14 cellular contexts compared by ENCODE assay signal in genomic region chr2:226211439-226211838, GRCh38.
DNase-seq lines count a peak whose midpoint lies in the region; ATAC-seq and TF ChIP-seq lines count a peak whose summit lies in the region.
"Had no signal": no experiment of that assay in that cellular context is flagged by ENCODE, and none has a peak within 500 bp of the region (broad histone marks: within the 10 kb centered on the region; RNA-seq: fewer than 3 reads in every experiment).

No MANE protein-coding gene starts in this region.

- no peak overlapping the region for H3K4me3 ChIP-seq in GM23248
- H3K4me3 ChIP-seq: HAP-1, sigmoid colon, thoracic aorta had no signal

- WGBS in GM23248 (ENCODE audit: low coverage in 1 of 2, low lambda C conversion rate in 2 of 2, missing lambda C conversion rate in 2 of 2), 2 experiments: 11 to 15% methylated on average over 1 of the region's 1 CpG

- peak; percentile 9; the same call in 1 of the 3 replicates for ATAC-seq in SK-N-SH treated with all-trans-retinoic acid at 6 μM for 48 hours
- ATAC-seq in naive thymus-derived CD8-positive, alpha-beta T cell: no peak
- ATAC-seq: activated CD4-positive, CD25-positive, alpha-beta regulatory T cell treated with anti-CD3 and anti-CD28 coated beads, Interleukin-2, amount 50 U/mL, for 24 hours; activated T-cell treated with anti-CD3 and anti-CD28 coated beads, Interleukin-2, amount 50 U/mL, for 4 hours had no signal

- intact Hi-C loops in cardiac septum (cut with DNase I): no loop called here

- peaks cover 4% of the 10 kb centered on the region for H3F3A ChIP-seq in GM23248 (ENCODE audit: insufficient read depth)

- no peaks in the 10 kb centered on the region for H3K36me3 ChIP-seq in GM23248 (ENCODE audit: low read depth)
- H3K36me3 ChIP-seq: HAP-1, sigmoid colon, thoracic aorta had no signal

- H3K4me1 Mint-ChIP-seq in naive thymus-derived CD8-positive, alpha-beta T cell: no peaks in the 10 kb centered on the region

- H3K27ac ChIP-seq in GM23248: no peak overlapping the region
- H3K27ac ChIP-seq: thoracic aorta had no signal

- peaks cover 0 to 9% (median 5%) of the 10 kb centered on the region in 5 donors for H3K27me3 Mint-ChIP-seq in naive thymus-derived CD8-positive, alpha-beta T cell

- no peaks in the 10 kb centered on the region for H3K36me3 Mint-ChIP-seq in naive thymus-derived CD8-positive, alpha-beta T cell

- H3K9ac ChIP-seq in GM23248: no peak overlapping the region

- no peak overlapping the region for H2AFZ ChIP-seq in GM23248

- H3K9me3 ChIP-seq in GM23248 (ENCODE audit: low read depth): no peaks in the 10 kb centered on the region
- H3K9me3 ChIP-seq: HAP-1, sigmoid colon, thoracic aorta had no signal

- no peaks in the 10 kb centered on the region for H4K20me1 ChIP-seq in GM23248 (ENCODE audit: insufficient read depth)

- peaks cover 50% of the 10 kb centered on the region for H3K4me1 ChIP-seq in GM23248 (ENCODE audit: insufficient read depth)
- H3K4me1 ChIP-seq: HAP-1 had no signal

- H3K4me3 Mint-ChIP-seq in naive thymus-derived CD8-positive, alpha-beta T cell: no peak overlapping the region
- H3K4me3 Mint-ChIP-seq: activated T-cell treated with anti-CD3 and anti-CD28 coated beads, Interleukin-2, amount 50 U/mL, for 4 hours had no signal

- DNase-seq in GM23248: peak; percentile 84
- peak; percentile 95 for DNase-seq in fibroblast of peridontal ligament (ENCODE audit: extremely low read depth)
- DNase-seq in smooth muscle cell of the brain vasculature (ENCODE audit: low read depth, low spot score): peak; percentile 58
- no peak for DNase-seq in SK-N-DZ (ENCODE audit: low spot score)
- DNase-seq in naive thymus-derived CD8-positive, alpha-beta T cell: no peak
- no peak for DNase-seq in cardiac septum (ENCODE audit: low spot score)
- DNase-seq: activated T-cell treated with anti-CD3 and anti-CD28 coated beads, Interleukin-2, amount 50 U/mL, for 4 hours; aorta; KBM-7; sigmoid colon had no signal

- H3K27me3 ChIP-seq in GM23248 (replicated peaks; ENCODE audit: insufficient read depth): no peaks in the 10 kb centered on the region
- H3K27me3 ChIP-seq: sigmoid colon had no signal

- H3K79me2 ChIP-seq in GM23248 (ENCODE audit: insufficient read depth): no peaks in the 10 kb centered on the region

- H3K27ac Mint-ChIP-seq in naive thymus-derived CD8-positive, alpha-beta T cell: no peak overlapping the region

- no peaks in the 10 kb centered on the region for H3K9me3 Mint-ChIP-seq in naive thymus-derived CD8-positive, alpha-beta T cell
- H3K9me3 Mint-ChIP-seq: activated T-cell treated with anti-CD3 and anti-CD28 coated beads, Interleukin-2, amount 50 U/mL, for 4 hours had no signal

- POLR2A ChIA-PET in naive thymus-derived CD8-positive, alpha-beta T cell (lab: Charles Lee): no interaction called here

- H3K9me2 ChIP-seq in GM23248 (ENCODE audit: insufficient read depth): no peaks in the 10 kb centered on the region

- in situ Hi-C loops in GM23248 (cut with MboI): no loop called here

- H3K4me2 ChIP-seq in GM23248 (ENCODE audit: unreplicated experiment): peak overlapping the region; percentile 45

TF ChIP-seq in SK-N-SH treated with all-trans-retinoic acid at 6 μM for 48 hours, 23 proteins besides CTCF, POLR2A, EP300 and RAD21:
- TF ChIP-seq SNAI2 (CRISPR knock-in tag; IDR thresholded peaks at IDR 0.05): no peak
- no peak for TF ChIP-seq ARNTL (CRISPR knock-in tag; IDR thresholded peaks at IDR 0.05; ENCODE audit: borderline replicate concordance, low read depth)
- peak; percentile 83 for TF ChIP-seq ISL1 (CRISPR knock-in tag; IDR thresholded peaks at IDR 0.05)
- TF ChIP-seq POU6F1 (CRISPR knock-in tag; IDR thresholded peaks at IDR 0.05; ENCODE audit: borderline replicate concordance, low read depth): no peak

Comparison
In these comparisons a context has a peak if more than half of its experiments do, and no peak if none do; other contexts are left out.
1. DNase-seq: peak in GM23248 (single experiment), fibroblast of peridontal ligament (single experiment) and smooth muscle cell of the brain vasculature (single experiment); none in SK-N-DZ (single experiment), naive thymus-derived CD8-positive, alpha-beta T cell (0 of 10) and cardiac septum (single experiment).